Comparison of ENCODE assay signal across 19 cellular contexts in the genomic region with DNA sequence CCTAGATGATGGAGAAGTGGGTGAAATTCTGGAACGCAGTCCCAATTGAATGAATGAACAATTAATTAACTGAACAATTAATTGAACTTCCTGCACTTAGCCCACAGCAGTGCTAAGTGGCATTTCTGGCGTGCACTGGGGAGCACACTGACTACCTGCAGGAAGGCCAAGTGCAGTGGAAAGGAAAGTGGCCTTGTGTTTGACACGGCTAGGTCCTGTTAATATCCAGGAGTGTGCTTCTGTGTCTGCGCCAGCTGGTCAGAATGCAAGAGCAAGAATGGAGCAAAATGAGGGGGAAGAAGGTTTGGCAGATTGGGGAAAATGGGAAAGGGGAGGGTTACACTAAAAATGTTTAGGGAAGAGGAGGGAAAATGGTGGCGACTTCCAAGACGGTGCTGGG.
"Had no signal": no experiment of that assay in that cellular context is flagged by ENCODE, and none has a peak within 500 bp of the region (broad histone marks: within the 10 kb centered on the region; RNA-seq: fewer than 3 reads in every experiment).

No MANE protein-coding gene starts in this region.

- H3K4me1 ChIP-seq: esophagus squamous epithelium had no signal

- H3K4me3 Mint-ChIP-seq: activated naive CD8-positive, alpha-beta T cell treated with anti-CD3 and anti-CD28 coated beads for 36 hours; activated T-helper 1 cell treated with anti-CD3 and anti-CD28 coated beads, Interleukin-12 subunit alpha, Interleukin-12 subunit beta, Interleukin-2, Interleukin-4 antibody, amounts not matched to agents 30 ng/mL and 10 ng/mL and 1 ng/mL, durations not matched to agents 14 hours and 24 hours and 36 hours; central memory CD8-positive, alpha-beta T cell; immature natural killer cell; nephron progenitor cell; WTC11 had no signal

- H3K27ac Mint-ChIP-seq: activated naive CD8-positive, alpha-beta T cell treated with anti-CD3 and anti-CD28 coated beads for 36 hours; activated T-helper 1 cell treated with anti-CD3 and anti-CD28 coated beads, Interleukin-12 subunit alpha, Interleukin-12 subunit beta, Interleukin-2, Interleukin-4 antibody, amounts not matched to agents 30 ng/mL and 10 ng/mL and 1 ng/mL, durations not matched to agents 14 hours and 24 hours and 36 hours; immature natural killer cell; WTC11 had no signal

- H3K27me3 ChIP-seq: body of pancreas, stomach, testis had no signal

- H3K9me3 ChIP-seq: body of pancreas, esophagus squamous epithelium, stomach, testis had no signal

- H3K27me3 Mint-ChIP-seq: activated naive CD8-positive, alpha-beta T cell treated with anti-CD3 and anti-CD28 coated beads for 36 hours; central memory CD8-positive, alpha-beta T cell had no signal

- H3K4me3 ChIP-seq: body of pancreas, esophagus squamous epithelium, stomach, testis had no signal

- H3K27ac ChIP-seq: esophagus squamous epithelium, stomach, testis had no signal

- ATAC-seq: WTC11 had no signal

- H3K36me3 Mint-ChIP-seq: activated naive CD8-positive, alpha-beta T cell treated with anti-CD3 and anti-CD28 coated beads for 36 hours; WTC11 had no signal

- H3K36me3 ChIP-seq: esophagus squamous epithelium, stomach had no signal

- H3K4me1 Mint-ChIP-seq: activated naive CD8-positive, alpha-beta T cell treated with anti-CD3 and anti-CD28 coated beads for 36 hours; central memory CD8-positive, alpha-beta T cell; immature natural killer cell had no signal

- H3K9me3 Mint-ChIP-seq: activated naive CD8-positive, alpha-beta T cell treated with anti-CD3 and anti-CD28 coated beads for 36 hours; activated T-helper 1 cell treated with anti-CD3 and anti-CD28 coated beads, Interleukin-12 subunit alpha, Interleukin-12 subunit beta, Interleukin-2, Interleukin-4 antibody, amounts not matched to agents 30 ng/mL and 10 ng/mL and 1 ng/mL, durations not matched to agents 14 hours and 24 hours and 36 hours; central memory CD8-positive, alpha-beta T cell; immature natural killer cell; nephron progenitor cell; WTC11 had no signal

- DNase-seq: activated CD4-positive, alpha-beta T cell treated with anti-CD3 and anti-CD28 coated beads for 48 hours; activated naive CD8-positive, alpha-beta T cell treated with anti-CD3 and anti-CD28 coated beads for 36 hours; amygdala; body of pancreas; cortex of kidney; effector CD8-positive, alpha-beta T cell; esophagus squamous epithelium; glutamatergic neuron; immature natural killer cell; nephron progenitor cell; stimulated activated CD4-positive, alpha-beta T cell treated with anti-CD3 and anti-CD28 coated beads, Interleukin-12 subunit alpha, Interleukin-12 subunit beta, amount 100 ng/mL, for 4 hours; stimulated activated CD4-positive, alpha-beta T cell treated with anti-CD3 and anti-CD28 coated beads, Interleukin-2, amount 100 ng/mL, for 24 hours; stomach; T-helper 2 cell; testis had no signal

- FAIRE-seq: endothelial cell of umbilical vein had no signal
